8 cellular contexts compared by ENCODE assay signal in genomic region chr18:55405655-55406373, GRCh38.
DNase-seq lines count a peak whose midpoint lies in the region; ATAC-seq and TF ChIP-seq lines count a peak whose summit lies in the region.

No MANE protein-coding gene starts in this region.

- BruUV-seq in Caco-2 (replicated peaks; lab: Mats Ljungman, UMichigan), result no TSS peak

- peak overlapping the region; percentile 74 for H3K27ac Mint-ChIP-seq in WTC11
- no peak overlapping the region for H3K27ac Mint-ChIP-seq in Caco-2 (ENCODE audit: unreplicated experiment)

- TF ChIP-seq CTCF in WTC11 (IDR thresholded peaks at IDR 0.05) (no peak), Caco-2 (IDR thresholded peaks at IDR 0.05; ENCODE audit: insufficient read depth in 1 of 2, low read depth in 1 of 2, low read length in 1 of 2, severe bottlenecking in 1 of 2, unreplicated experiment in 1 of 2) (no peak)

- intact Hi-C loops in Caco-2 (cut with micrococcal nuclease; ENCODE audit: unreplicated experiment), result loop anchor here (10.0 kb wide), 2 partner anchors 89 to 171 kb away; no protein-coding TSS in a partner anchor

- POLR2A ChIA-PET in WTC11 (lab: Charles Lee), result no interaction called here
- POLR2A ChIA-PET in Caco-2 (lab: Charles Lee), result no interaction called here

- H3K27me3 ChIP-seq in Caco-2 (replicated peaks; ENCODE audit: control insufficient read depth, insufficient read depth, low read length), result no peaks in the 10 kb centered on the region

- H3K9me3 ChIP-seq in Caco-2, result no peaks in the 10 kb centered on the region

- no peaks in the 10 kb centered on the region for H3K27me3 Mint-ChIP-seq in WTC11 (ENCODE audit: low read depth)
- no peaks in the 10 kb centered on the region for H3K27me3 Mint-ChIP-seq in Caco-2 (ENCODE audit: insufficient read depth, unreplicated experiment)

- H3K4me1 Mint-ChIP-seq in WTC11 (peaks cover 89% of the 10 kb centered on the region), Caco-2 (ENCODE audit: low read depth, unreplicated experiment) (peaks cover 13% of the 10 kb centered on the region)

- ATAC-seq in WTC11, result peak; percentile 20
- no peak for ATAC-seq in GM18868 (IDR thresholded peaks at IDR 0.05; ENCODE audit: unreplicated experiment)

- CTCF ChIA-PET in WTC11 (lab: Charles Lee), result interaction anchor here (0.5 to 1.1 kb wide), 2 partner anchors 10 to 19 kb away, joined by 3 read pairs; no protein-coding TSS in a partner anchor
- CTCF ChIA-PET in Caco-2 (lab: Charles Lee), result no interaction called here

- no peaks in the 10 kb centered on the region for H3K36me3 Mint-ChIP-seq in WTC11
- no peaks in the 10 kb centered on the region for H3K36me3 Mint-ChIP-seq in Caco-2 (ENCODE audit: insufficient read depth, unreplicated experiment)

- H3K36me3 ChIP-seq in Caco-2 (ENCODE audit: control insufficient read depth, insufficient read depth, low read length), result no peaks in the 10 kb centered on the region

- H3K4me3 ChIP-seq in Caco-2 (ENCODE audit: low read depth, low read length), result no peak overlapping the region

- DNase-seq in DMS53 (lab: John Stamatoyannopoulos, UW) (peak; percentile 93), NCI-H146 (lab: John Stamatoyannopoulos, UW) (peak; percentile 98), WTC11 (ENCODE audit: low spot score) (no peak), glomerular visceral epithelial cell (ENCODE audit: extremely low spot score) (peak; percentile 91), putamen (ENCODE audit: low spot score) (peak; percentile 89), Caco-2 (no peak), Kasumi-1 (lab: John Stamatoyannopoulos, UW) (no peak)

- H3K4me1 ChIP-seq in Caco-2, result peaks cover 5% of the 10 kb centered on the region; the same call in 1 of the 2 replicates

- no peak overlapping the region for H3K4me3 Mint-ChIP-seq in WTC11
- no peak overlapping the region for H3K4me3 Mint-ChIP-seq in Caco-2 (ENCODE audit: unreplicated experiment)

- H3K9me3 Mint-ChIP-seq in WTC11, result no peaks in the 10 kb centered on the region
- no peaks in the 10 kb centered on the region for H3K9me3 Mint-ChIP-seq in Caco-2 (ENCODE audit: unreplicated experiment)

TF ChIP-seq in WTC11, 78 proteins besides CTCF, POLR2A, EP300 and RAD21:
- TF ChIP-seq SP1 (CRISPR knock-in tag; conservative IDR thresholded peaks at IDR 0.05) (no peak), ZMAT4 (CRISPR knock-in tag; IDR thresholded peaks at IDR 0.05) (no peak), PRRX2 (CRISPR knock-in tag; IDR thresholded peaks at IDR 0.05) (no peak), EMX1 (CRISPR knock-in tag; IDR thresholded peaks at IDR 0.05) (no peak), ZNF121 (CRISPR knock-in tag; IDR thresholded peaks at IDR 0.05) (no peak), FOXJ3 (CRISPR knock-in tag; IDR thresholded peaks at IDR 0.05; ENCODE audit: borderline replicate concordance) (no peak), NFYB (CRISPR knock-in tag; conservative IDR thresholded peaks at IDR 0.05; ENCODE audit: low read depth) (no peak), TP53 (CRISPR knock-in tag; IDR thresholded peaks at IDR 0.05) (no peak), TEAD1 (CRISPR knock-in tag; IDR thresholded peaks at IDR 0.05) (no peak), NR2C2 (CRISPR knock-in tag; IDR thresholded peaks at IDR 0.05) (no peak), OVOL2 (CRISPR knock-in tag; IDR thresholded peaks at IDR 0.05; ENCODE audit: borderline replicate concordance) (no peak), TEAD4 (CRISPR knock-in tag; IDR thresholded peaks at IDR 0.05) (no peak), ZNF219 (CRISPR knock-in tag; IDR thresholded peaks at IDR 0.05; ENCODE audit: borderline replicate concordance) (no peak), ZNF671 (CRISPR knock-in tag; IDR thresholded peaks at IDR 0.05) (no peak)
- TF ChIP-seq, protein P1, sequence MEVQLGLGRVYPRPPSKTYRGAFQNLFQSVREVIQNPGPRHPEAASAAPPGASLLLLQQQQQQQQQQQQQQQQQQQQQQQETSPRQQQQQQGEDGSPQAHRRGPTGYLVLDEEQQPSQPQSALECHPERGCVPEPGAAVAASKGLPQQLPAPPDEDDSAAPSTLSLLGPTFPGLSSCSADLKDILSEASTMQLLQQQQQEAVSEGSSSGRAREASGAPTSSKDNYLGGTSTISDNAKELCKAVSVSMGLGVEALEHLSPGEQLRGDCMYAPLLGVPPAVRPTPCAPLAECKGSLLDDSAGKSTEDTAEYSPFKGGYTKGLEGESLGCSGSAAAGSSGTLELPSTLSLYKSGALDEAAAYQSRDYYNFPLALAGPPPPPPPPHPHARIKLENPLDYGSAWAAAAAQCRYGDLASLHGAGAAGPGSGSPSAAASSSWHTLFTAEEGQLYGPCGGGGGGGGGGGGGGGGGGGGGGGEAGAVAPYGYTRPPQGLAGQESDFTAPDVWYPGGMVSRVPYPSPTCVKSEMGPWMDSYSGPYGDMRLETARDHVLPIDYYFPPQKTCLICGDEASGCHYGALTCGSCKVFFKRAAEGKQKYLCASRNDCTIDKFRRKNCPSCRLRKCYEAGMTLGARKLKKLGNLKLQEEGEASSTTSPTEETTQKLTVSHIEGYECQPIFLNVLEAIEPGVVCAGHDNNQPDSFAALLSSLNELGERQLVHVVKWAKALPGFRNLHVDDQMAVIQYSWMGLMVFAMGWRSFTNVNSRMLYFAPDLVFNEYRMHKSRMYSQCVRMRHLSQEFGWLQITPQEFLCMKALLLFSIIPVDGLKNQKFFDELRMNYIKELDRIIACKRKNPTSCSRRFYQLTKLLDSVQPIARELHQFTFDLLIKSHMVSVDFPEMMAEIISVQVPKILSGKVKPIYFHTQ (CRISPR knock-in tag; IDR thresholded peaks at IDR 0.05), result no peak
- TF ChIP-seq, protein P2, sequence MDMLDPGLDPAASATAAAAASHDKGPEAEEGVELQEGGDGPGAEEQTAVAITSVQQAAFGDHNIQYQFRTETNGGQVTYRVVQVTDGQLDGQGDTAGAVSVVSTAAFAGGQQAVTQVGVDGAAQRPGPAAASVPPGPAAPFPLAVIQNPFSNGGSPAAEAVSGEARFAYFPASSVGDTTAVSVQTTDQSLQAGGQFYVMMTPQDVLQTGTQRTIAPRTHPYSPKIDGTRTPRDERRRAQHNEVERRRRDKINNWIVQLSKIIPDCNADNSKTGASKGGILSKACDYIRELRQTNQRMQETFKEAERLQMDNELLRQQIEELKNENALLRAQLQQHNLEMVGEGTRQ (CRISPR knock-in tag; IDR thresholded peaks at IDR 0.05), result no peak
- TF ChIP-seq, protein P3, sequence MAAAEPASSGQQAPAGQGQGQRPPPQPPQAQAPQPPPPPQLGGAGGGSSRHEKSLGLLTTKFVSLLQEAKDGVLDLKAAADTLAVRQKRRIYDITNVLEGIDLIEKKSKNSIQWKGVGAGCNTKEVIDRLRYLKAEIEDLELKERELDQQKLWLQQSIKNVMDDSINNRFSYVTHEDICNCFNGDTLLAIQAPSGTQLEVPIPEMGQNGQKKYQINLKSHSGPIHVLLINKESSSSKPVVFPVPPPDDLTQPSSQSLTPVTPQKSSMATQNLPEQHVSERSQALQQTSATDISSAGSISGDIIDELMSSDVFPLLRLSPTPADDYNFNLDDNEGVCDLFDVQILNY (CRISPR knock-in tag; IDR thresholded peaks at IDR 0.05), result no peak
- TF ChIP-seq, protein P4, sequence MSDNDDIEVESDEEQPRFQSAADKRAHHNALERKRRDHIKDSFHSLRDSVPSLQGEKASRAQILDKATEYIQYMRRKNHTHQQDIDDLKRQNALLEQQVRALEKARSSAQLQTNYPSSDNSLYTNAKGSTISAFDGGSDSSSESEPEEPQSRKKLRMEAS (CRISPR knock-in tag; IDR thresholded peaks at IDR 0.05), result no peak
- TF ChIP-seq, protein P5, sequence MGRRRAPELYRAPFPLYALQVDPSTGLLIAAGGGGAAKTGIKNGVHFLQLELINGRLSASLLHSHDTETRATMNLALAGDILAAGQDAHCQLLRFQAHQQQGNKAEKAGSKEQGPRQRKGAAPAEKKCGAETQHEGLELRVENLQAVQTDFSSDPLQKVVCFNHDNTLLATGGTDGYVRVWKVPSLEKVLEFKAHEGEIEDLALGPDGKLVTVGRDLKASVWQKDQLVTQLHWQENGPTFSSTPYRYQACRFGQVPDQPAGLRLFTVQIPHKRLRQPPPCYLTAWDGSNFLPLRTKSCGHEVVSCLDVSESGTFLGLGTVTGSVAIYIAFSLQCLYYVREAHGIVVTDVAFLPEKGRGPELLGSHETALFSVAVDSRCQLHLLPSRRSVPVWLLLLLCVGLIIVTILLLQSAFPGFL (CRISPR knock-in tag; IDR thresholded peaks at IDR 0.05; ENCODE audit: borderline replicate concordance), result no peak

Comparison
In these comparisons a context has a peak if more than half of its experiments do, and no peak if none do; other contexts are left out.
1. DNase-seq: peak in DMS53 (single experiment), NCI-H146 (single experiment), glomerular visceral epithelial cell (single experiment) and putamen (single experiment); none in WTC11 (single experiment), Caco-2 (0 of 2) and Kasumi-1 (0 of 2).